ENCODE assay signal across 9 cellular contexts in genomic region chr3:186614597-186615483, GRCh38. TPM values are rescaled to one million over a fixed set of nuclear protein-coding genes. Genes with fewer than 3 reads are reported as not detected.
DNase-seq lines count a peak whose midpoint lies in the region; ATAC-seq and TF ChIP-seq lines count a peak whose summit lies in the region.
"Had no signal": no experiment of that assay in that cellular context is flagged by ENCODE, and none has a peak within 500 bp of the region (broad histone marks: within the 10 kb centered on the region; RNA-seq: fewer than 3 reads in every experiment).

No MANE protein-coding gene starts in this region.

- CTCF ChIA-PET in activated CD4-positive, alpha-beta memory T cell treated with anti-CD3 and anti-CD28 coated beads, Interleukin-2, amount 10 ng/mL, durations not matched to agents 7 days and 5 days (lab: Charles Lee), result interaction anchor here (0.6 to 5.4 kb wide), 47 partner anchors 11 to 1309 kb away, joined by 3 to 117 read pairs (median 5); partner anchors contain the start of genes DNAJB11, EIF4A2, RFC4 and RPL39L

- no peaks in the 10 kb centered on the region for H3K9me3 Mint-ChIP-seq in activated CD4-positive, alpha-beta memory T cell treated with anti-CD3 and anti-CD28 coated beads, Interleukin-2, amount 10 ng/mL, durations not matched to agents 7 days and 5 days
- H3K9me3 Mint-ChIP-seq in memory B cell, result no peaks in the 10 kb centered on the region

- peaks cover 37% of the 10 kb centered on the region for H3K27me3 Mint-ChIP-seq in activated CD4-positive, alpha-beta memory T cell treated with anti-CD3 and anti-CD28 coated beads, Interleukin-2, amount 10 ng/mL, durations not matched to agents 7 days and 5 days
- H3K27me3 Mint-ChIP-seq in memory B cell, result peaks cover 14% of the 10 kb centered on the region

- no peak overlapping the region for H3K27ac Mint-ChIP-seq in activated CD4-positive, alpha-beta memory T cell treated with anti-CD3 and anti-CD28 coated beads, Interleukin-2, amount 10 ng/mL, durations not matched to agents 7 days and 5 days
- H3K27ac Mint-ChIP-seq in memory B cell, result peak overlapping the region; percentile 8

- ATAC-seq in HG03565 (IDR thresholded peaks at IDR 0.05; ENCODE audit: unreplicated experiment) (peak; percentile 51), memory B cell (ENCODE audit: low read depth) (peak; percentile 59), HG03025 (IDR thresholded peaks at IDR 0.05; ENCODE audit: low FRiP score, unreplicated experiment) (no peak)

- H3K36me3 Mint-ChIP-seq in activated CD4-positive, alpha-beta memory T cell treated with anti-CD3 and anti-CD28 coated beads, Interleukin-2, amount 10 ng/mL, durations not matched to agents 7 days and 5 days (ENCODE audit: low read depth), result no peaks in the 10 kb centered on the region
- no peaks in the 10 kb centered on the region for H3K36me3 Mint-ChIP-seq in memory B cell

- H3K4me3 Mint-ChIP-seq in activated CD4-positive, alpha-beta memory T cell treated with anti-CD3 and anti-CD28 coated beads, Interleukin-2, amount 10 ng/mL, durations not matched to agents 7 days and 5 days, result no peak overlapping the region
- peak overlapping the region; percentile 54 for H3K4me3 Mint-ChIP-seq in memory B cell

- peak; percentile 91 for TF ChIP-seq CTCF in GM12874 (IDR thresholded peaks at IDR 0.05; ENCODE audit: insufficient read depth, low read depth, low read length)

- H3K4me1 Mint-ChIP-seq in activated CD4-positive, alpha-beta memory T cell treated with anti-CD3 and anti-CD28 coated beads, Interleukin-2, amount 10 ng/mL, durations not matched to agents 7 days and 5 days, result peaks cover 24% of the 10 kb centered on the region
- peaks cover 11% of the 10 kb centered on the region for H3K4me1 Mint-ChIP-seq in memory B cell

- DNase-seq in NCI-H82 treated with DMSO at 0.1 percent for 48 hours (lab: John Stamatoyannopoulos, UW; ENCODE audit: unreplicated experiment) (peak; percentile 69), memory B cell (ENCODE audit: low spot score in 2 of 2) (peak; percentile 79 to 80)
- DNase-seq in activated CD4-positive, alpha-beta memory T cell treated with anti-CD3 and anti-CD28 coated beads, Interleukin-2, amount 10 ng/mL, durations not matched to agents 7 days and 5 days, result peak; percentile 79
- DNase-seq in effector CD8-positive, alpha-beta T cell (lab: John Stamatoyannopoulos, UW), result peak; percentile 55
- DNase-seq in stimulated activated CD8-positive, alpha-beta memory T cell treated with anti-CD3 and anti-CD28 coated beads, Interleukin-2, amount 100 ng/mL, for 1 hour (ENCODE audit: low read depth in 2 of 2), result peak; percentile 43 to 45

- POLR2A ChIA-PET in activated CD4-positive, alpha-beta memory T cell treated with anti-CD3 and anti-CD28 coated beads, Interleukin-2, amount 10 ng/mL, durations not matched to agents 7 days and 5 days (lab: Charles Lee), result interaction anchor here (0.8 to 3.7 kb wide), 7 partner anchors 24 to 677 kb away, joined by 3 to 27 read pairs (median 10); partner anchors contain the start of genes DNAJB11, EIF4A2, TBCCD1 and TRA2B

RNA-seq across cellular contexts. Expression of gene AHSG, which starts 2.0 kb away (rescaled TPM):
- total RNA-seq in activated CD4-positive, alpha-beta memory T cell treated with anti-CD3 and anti-CD28 coated beads, Interleukin-2, amount 10 ng/mL, durations not matched to agents 7 days and 5 days, result not detected

RNA-seq across cellular contexts. Expression of gene FETUB, which starts 25.4 kb away (rescaled TPM):
- total RNA-seq in activated CD4-positive, alpha-beta memory T cell treated with anti-CD3 and anti-CD28 coated beads, Interleukin-2, amount 10 ng/mL, durations not matched to agents 7 days and 5 days, result not detected
- total RNA-seq: urinary bladder had no signal

RNA-seq across cellular contexts. Expression of gene DNAJB11, which starts 44.3 kb away (rescaled TPM):
- 10 to 100 TPM; 50.7 to 55.7 TPM for total RNA-seq in activated CD4-positive, alpha-beta memory T cell treated with anti-CD3 and anti-CD28 coated beads, Interleukin-2, amount 10 ng/mL, durations not matched to agents 7 days and 5 days

RNA-seq across cellular contexts. Expression of gene TBCCD1, which starts 47.7 kb away (rescaled TPM):
- 10 to 100 TPM; 11.9 to 13.5 TPM for total RNA-seq in activated CD4-positive, alpha-beta memory T cell treated with anti-CD3 and anti-CD28 coated beads, Interleukin-2, amount 10 ng/mL, durations not matched to agents 7 days and 5 days

RNA-seq across cellular contexts. Expression of gene HRG, which starts 51.0 kb away (rescaled TPM):
- not detected for total RNA-seq in activated CD4-positive, alpha-beta memory T cell treated with anti-CD3 and anti-CD28 coated beads, Interleukin-2, amount 10 ng/mL, durations not matched to agents 7 days and 5 days
- total RNA-seq: urinary bladder had no signal
